In the genomic region with DNA sequence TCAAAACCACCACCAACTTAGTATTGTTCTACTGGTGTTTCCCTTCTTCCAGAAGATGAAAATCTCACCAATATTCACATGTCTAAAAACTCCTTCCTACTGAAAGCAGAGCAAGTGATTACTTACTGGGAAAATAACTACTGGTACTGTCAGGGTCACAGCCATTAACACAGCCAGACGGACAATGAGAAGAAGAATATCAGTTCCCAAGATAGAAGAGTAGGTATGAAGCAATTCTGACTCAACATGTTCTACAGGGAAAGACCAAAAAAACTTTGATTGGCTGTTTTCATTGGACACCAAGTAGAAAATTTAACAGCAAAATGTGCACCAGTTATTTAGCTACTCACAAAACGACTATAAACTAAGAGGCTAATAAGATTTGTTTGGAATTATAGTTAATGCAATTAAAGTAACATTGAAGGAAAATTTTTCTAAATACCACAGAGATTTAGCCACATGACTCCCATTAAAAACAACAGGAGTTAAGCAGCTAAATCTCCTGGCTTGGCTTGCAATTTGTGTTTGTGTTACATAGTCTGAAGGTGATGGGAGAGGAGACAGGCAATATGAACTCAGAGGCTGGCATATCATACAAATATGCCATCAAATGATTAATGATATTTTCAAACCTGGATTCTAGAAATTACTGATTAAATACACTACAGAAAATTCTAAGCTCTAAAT, we compare ENCODE assay signal across 1 cellular context.
A peak's percentile ranks its signal among the peaks of the same experiment; 100 is the strongest.
TF ChIP-seq lines count a peak whose summit lies in the region.

No MANE protein-coding gene starts in this region.

TF ChIP-seq in SK-N-SH treated with all-trans-retinoic acid at 6 μM for 48 hours, 23 proteins besides CTCF, POLR2A, EP300 and RAD21:
- TF ChIP-seq, protein P1, sequence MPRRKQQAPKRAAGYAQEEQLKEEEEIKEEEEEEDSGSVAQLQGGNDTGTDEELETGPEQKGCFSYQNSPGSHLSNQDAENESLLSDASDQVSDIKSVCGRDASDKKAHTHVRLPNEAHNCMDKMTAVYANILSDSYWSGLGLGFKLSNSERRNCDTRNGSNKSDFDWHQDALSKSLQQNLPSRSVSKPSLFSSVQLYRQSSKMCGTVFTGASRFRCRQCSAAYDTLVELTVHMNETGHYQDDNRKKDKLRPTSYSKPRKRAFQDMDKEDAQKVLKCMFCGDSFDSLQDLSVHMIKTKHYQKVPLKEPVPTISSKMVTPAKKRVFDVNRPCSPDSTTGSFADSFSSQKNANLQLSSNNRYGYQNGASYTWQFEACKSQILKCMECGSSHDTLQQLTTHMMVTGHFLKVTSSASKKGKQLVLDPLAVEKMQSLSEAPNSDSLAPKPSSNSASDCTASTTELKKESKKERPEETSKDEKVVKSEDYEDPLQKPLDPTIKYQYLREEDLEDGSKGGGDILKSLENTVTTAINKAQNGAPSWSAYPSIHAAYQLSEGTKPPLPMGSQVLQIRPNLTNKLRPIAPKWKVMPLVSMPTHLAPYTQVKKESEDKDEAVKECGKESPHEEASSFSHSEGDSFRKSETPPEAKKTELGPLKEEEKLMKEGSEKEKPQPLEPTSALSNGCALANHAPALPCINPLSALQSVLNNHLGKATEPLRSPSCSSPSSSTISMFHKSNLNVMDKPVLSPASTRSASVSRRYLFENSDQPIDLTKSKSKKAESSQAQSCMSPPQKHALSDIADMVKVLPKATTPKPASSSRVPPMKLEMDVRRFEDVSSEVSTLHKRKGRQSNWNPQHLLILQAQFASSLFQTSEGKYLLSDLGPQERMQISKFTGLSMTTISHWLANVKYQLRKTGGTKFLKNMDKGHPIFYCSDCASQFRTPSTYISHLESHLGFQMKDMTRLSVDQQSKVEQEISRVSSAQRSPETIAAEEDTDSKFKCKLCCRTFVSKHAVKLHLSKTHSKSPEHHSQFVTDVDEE (CRISPR knock-in tag; IDR thresholded peaks at IDR 0.05), result no peak
- no peak for TF ChIP-seq TCF4 (CRISPR knock-in tag; IDR thresholded peaks at IDR 0.05; ENCODE audit: borderline replicate concordance)
- TF ChIP-seq ISL1 (CRISPR knock-in tag; IDR thresholded peaks at IDR 0.05), result peak; percentile 25; the same call in 1 of the 2 replicates
- TF ChIP-seq, protein P2, sequence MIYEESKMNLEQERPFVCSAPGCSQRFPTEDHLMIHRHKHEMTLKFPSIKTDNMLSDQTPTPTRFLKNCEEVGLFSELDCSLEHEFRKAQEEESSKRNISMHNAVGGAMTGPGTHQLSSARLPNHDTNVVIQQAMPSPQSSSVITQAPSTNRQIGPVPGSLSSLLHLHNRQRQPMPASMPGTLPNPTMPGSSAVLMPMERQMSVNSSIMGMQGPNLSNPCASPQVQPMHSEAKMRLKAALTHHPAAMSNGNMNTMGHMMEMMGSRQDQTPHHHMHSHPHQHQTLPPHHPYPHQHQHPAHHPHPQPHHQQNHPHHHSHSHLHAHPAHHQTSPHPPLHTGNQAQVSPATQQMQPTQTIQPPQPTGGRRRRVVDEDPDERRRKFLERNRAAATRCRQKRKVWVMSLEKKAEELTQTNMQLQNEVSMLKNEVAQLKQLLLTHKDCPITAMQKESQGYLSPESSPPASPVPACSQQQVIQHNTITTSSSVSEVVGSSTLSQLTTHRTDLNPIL (CRISPR knock-in tag; IDR thresholded peaks at IDR 0.05; ENCODE audit: low read depth), result peak; percentile 66; the same call in 1 of the 2 replicates
